Comparison of ENCODE assay signal across 11 cellular contexts in the genomic region with DNA sequence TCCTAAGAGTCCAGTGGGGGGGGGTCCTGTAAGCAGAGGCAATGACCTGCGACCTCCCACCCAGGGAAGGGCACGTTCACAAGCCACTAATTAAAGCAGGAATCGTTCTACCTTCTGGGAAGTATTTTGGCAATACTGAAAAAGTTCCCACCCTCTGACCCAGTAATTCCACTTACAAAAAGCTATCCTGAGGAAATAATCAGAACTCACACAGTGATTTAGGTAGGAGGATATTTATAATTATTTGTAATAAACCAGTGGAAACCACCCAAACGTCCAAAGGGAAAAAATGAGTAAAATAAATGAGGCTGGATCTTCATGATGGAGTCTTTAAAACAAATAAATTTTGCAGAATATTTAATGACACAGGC. TPM values are rescaled to one million over a fixed set of nuclear protein-coding genes. Genes with fewer than 3 reads are reported as not detected.
A peak's percentile ranks its signal among the peaks of the same experiment; 100 is the strongest.
DNase-seq lines count a peak whose midpoint lies in the region; ATAC-seq and TF ChIP-seq lines count a peak whose summit lies in the region.
"Had no signal": no experiment of that assay in that cellular context is flagged by ENCODE, and none has a peak within 500 bp of the region (broad histone marks: within the 10 kb centered on the region; RNA-seq: fewer than 3 reads in every experiment).

No MANE protein-coding gene starts in this region.

- POLR2A ChIA-PET in PC-3 (lab: Charles Lee; ENCODE audit: unreplicated experiment), result no interaction called here

- H3K4me1 ChIP-seq in PC-3 (ENCODE audit: insufficient read depth, low read length) (peaks cover 6% of the 10 kb centered on the region), ectodermal cell (ENCODE audit: control insufficient read depth, insufficient read depth, low read length) (peaks cover 55% of the 10 kb centered on the region), muscle layer of colon (ENCODE audit: insufficient read depth, low read length) (peaks cover 94% of the 10 kb centered on the region), testis (peaks cover 50% of the 10 kb centered on the region)
- H3K4me1 ChIP-seq: HAP-1 had no signal

- H3K4me2 ChIP-seq in PC-3 (ENCODE audit: low read length), result no peak overlapping the region

- TF ChIP-seq CTCF in PC-3 (conservative IDR thresholded peaks at IDR 0.05; ENCODE audit: low read depth, low read length) (no peak), testis (IDR thresholded peaks at IDR 0.05) (no peak)

- H3K36me3 ChIP-seq in PC-3 (ENCODE audit: low read depth, low read length) (peaks cover 78% of the 10 kb centered on the region), ectodermal cell (ENCODE audit: control insufficient read depth, insufficient read depth, low read length) (peaks cover 13% of the 10 kb centered on the region), muscle layer of colon (ENCODE audit: insufficient read depth, low read length) (peaks cover 43% of the 10 kb centered on the region), testis (ENCODE audit: low read depth, missing control alignments) (no peaks in the 10 kb centered on the region)

- no TSS peak for BruUV-seq in PC-3 (replicated peaks; lab: Mats Ljungman, UMichigan)

- H3K27me3 ChIP-seq in PC-3 (ENCODE audit: low read length) (no peaks in the 10 kb centered on the region), ectodermal cell (ENCODE audit: control insufficient read depth, insufficient read depth, low read length, poor library complexity, severe bottlenecking) (no peaks in the 10 kb centered on the region), muscle layer of colon (ENCODE audit: control insufficient read depth in 1 of 2, insufficient read depth in 2 of 2, low read length in 2 of 2) (no peaks in the 10 kb centered on the region), testis (no peaks in the 10 kb centered on the region)

- no peaks in the 10 kb centered on the region for H3K79me2 ChIP-seq in PC-3 (ENCODE audit: low read length)

- ATAC-seq in PC-3 (no peak), GM18520 (IDR thresholded peaks at IDR 0.05; ENCODE audit: unreplicated experiment) (no peak)

- H4K20me1 ChIP-seq in PC-3 (ENCODE audit: low read length), result no peaks in the 10 kb centered on the region

- H3K4me3 ChIP-seq in PC-3 (ENCODE audit: low read length) (no peak overlapping the region), ectodermal cell (ENCODE audit: insufficient read depth, low read depth, low read length) (no peak overlapping the region), muscle layer of colon (ENCODE audit: low read depth in 1 of 2, low read length in 2 of 2) (peak overlapping the region in 1 of 2 donors; percentile 48), testis (no peak overlapping the region)
- H3K4me3 ChIP-seq: HAP-1 had no signal

- H3K9me3 ChIP-seq in PC-3 (ENCODE audit: low read length) (no peaks in the 10 kb centered on the region), ectodermal cell (ENCODE audit: control insufficient read depth, low read length) (no peaks in the 10 kb centered on the region), muscle layer of colon (ENCODE audit: low read length) (no peaks in the 10 kb centered on the region), testis (no peaks in the 10 kb centered on the region)
- H3K9me3 ChIP-seq: HAP-1 had no signal

- no peak for TF ChIP-seq POLR2A in testis (IDR thresholded peaks at IDR 0.05)

- H3K9ac ChIP-seq in PC-3 (ENCODE audit: low read length), result no peak overlapping the region; the same call in 1 of the 2 replicates
- H3K9ac ChIP-seq in muscle layer of colon (ENCODE audit: low read length), result peak overlapping the region; percentile 45

- H2AFZ ChIP-seq in PC-3 (ENCODE audit: low read length), result no peak overlapping the region

- no peak for DNase-seq in PC-3
- DNase-seq in testis, result no peak
- no peak for DNase-seq in mesenteric fat pad (ENCODE audit: low spot score)
- DNase-seq in DMS153 (lab: John Stamatoyannopoulos, UW), result no peak
- DNase-seq in NCI-H2196 (lab: John Stamatoyannopoulos, UW; ENCODE audit: unreplicated experiment), result no peak
- DNase-seq: activated CD4-positive, alpha-beta T cell treated with anti-CD3 and anti-CD28 coated beads for 1 hour; NCI-H1105 had no signal

- H3K9me2 ChIP-seq in PC-3 (replicated peaks; ENCODE audit: low read length), result no peaks in the 10 kb centered on the region

- peak overlapping the region; percentile 44; the same call in 1 of the 2 replicates for H3K27ac ChIP-seq in PC-3 (ENCODE audit: low read length)
- H3K27ac ChIP-seq in ectodermal cell (ENCODE audit: insufficient read depth, low read depth, low read length, poor library complexity, severe bottlenecking), result peak overlapping the region; percentile 95
- H3K27ac ChIP-seq in muscle layer of colon (ENCODE audit: low read depth, low read length), result peak overlapping the region; percentile 92
- H3K27ac ChIP-seq in testis, result peak overlapping the region; percentile 85 to 89

- H3F3A ChIP-seq in PC-3 (ENCODE audit: low read length, unreplicated experiment), result peaks cover 4% of the 10 kb centered on the region

- CTCF ChIA-PET in PC-3 (lab: Charles Lee), result no interaction called here

- WGBS in ectodermal cell, 2 experiments, result 18% methylated on average over 3 of the region's 4 CpGs
- WGBS in testis, 2 donors, result 36 to 49% methylated on average over 4 of the region's 4 CpGs

- intact Hi-C loops in PC-3 (cut with micrococcal nuclease), result loop anchor here (1.0 to 2.0 kb wide), 7 partner anchors 52 to 239 kb away; no protein-coding TSS in a partner anchor
- intact Hi-C loops in testis (cut with DNase I; ENCODE audit: low total_unique reads), result loop anchor here (10.0 kb wide), 1 partner anchor 138 kb away; no protein-coding TSS in a partner anchor

RNA-seq across cellular contexts. Expression of gene SSH1, which starts 54.7 kb away (rescaled TPM):
- total RNA-seq in PC-3 (2014; rRNA removed), result 17.2 and 24.2 TPM in 2 replicates
- 23.6 TPM for polyA plus RNA-seq in ectodermal cell (2013, experiment 1 of 4)
- 32.1 TPM for polyA plus RNA-seq in ectodermal cell (2013, experiment 2 of 4)
- 16.9 TPM for polyA plus RNA-seq in ectodermal cell (2013, experiment 3 of 4)
- polyA plus RNA-seq in ectodermal cell (2013, experiment 4 of 4), result 18.0 TPM
- 10 to 100 TPM; 29.1 to 31.5 TPM for total RNA-seq in testis
- 18.9 TPM for polyA plus RNA-seq in testis (ENCODE audit: insufficient read depth, low read depth, low replicate concordance)
- total RNA-seq in mesenteric fat pad, result 63.2 TPM

Comparison
In these comparisons a context has a peak if more than half of its experiments do, and no peak if none do; other contexts are left out.
1. H3K27ac ChIP-seq: peak in every context shown above with its lines; median percentile 95 in ectodermal cell; 92 in muscle layer of colon; 87 in testis; 44 in PC-3.